Comparison of ENCODE assay signal across 9 cellular contexts in the genomic region with DNA sequence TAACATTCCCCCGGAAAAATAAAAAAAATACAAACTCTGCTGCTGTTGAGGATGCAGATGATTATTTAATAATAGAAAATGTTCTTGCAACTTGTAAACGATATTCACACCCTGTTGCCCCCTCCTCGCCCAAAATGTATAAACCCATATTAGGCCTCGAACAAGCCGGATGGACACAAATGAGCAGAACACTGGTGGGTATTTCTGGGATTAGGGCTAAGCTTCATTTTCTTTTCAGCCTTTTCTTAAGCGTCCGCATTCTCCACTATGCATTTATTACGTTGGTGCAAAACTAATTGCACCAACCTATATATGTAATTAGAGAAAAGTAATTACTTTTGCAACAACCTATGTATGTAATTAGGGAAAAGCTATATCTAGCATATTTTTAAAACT. TPM values are rescaled to one million over a fixed set of nuclear protein-coding genes. Genes with fewer than 3 reads are reported as not detected.
A peak's percentile ranks its signal among the peaks of the same experiment; 100 is the strongest.
DNase-seq lines count a peak whose midpoint lies in the region; ATAC-seq, FAIRE-seq and TF ChIP-seq lines count a peak whose summit lies in the region.
"Had no signal": no experiment of that assay in that cellular context is flagged by ENCODE, and none has a peak within 500 bp of the region (broad histone marks: within the 10 kb centered on the region; RNA-seq: fewer than 3 reads in every experiment).

No MANE protein-coding gene starts in this region.

- H3K27ac Mint-ChIP-seq in activated CD4-positive, alpha-beta T cell treated with anti-CD3 and anti-CD28 coated beads, Interleukin-2, amount 10 ng/mL, durations not matched to agents 24 days and 14 days, result no peak overlapping the region

- 0 out of 2 replicates have a peak overlapping the region, but pooled peaks have one; percentile 61 for H3K4me3 ChIP-seq in GM12878
- H3K4me3 ChIP-seq in lower lobe of right lung, result peak overlapping the region; percentile 59
- H3K4me3 ChIP-seq in thoracic aorta, result peak overlapping the region; percentile 84
- H3K4me3 ChIP-seq in mucosa of descending colon, result no peak overlapping the region

- in situ Hi-C loops in GM12878 (cut with MboI), result no loop called here

- POLR2A ChIA-PET in GM12878 (lab: Charles Lee), result interaction anchor here (0.7 kb wide), 1 partner anchor 252 kb away, joined by 3 read pairs; no protein-coding TSS in a partner anchor

- SMC1A ChIA-PET in GM12878 (lab: Charles Lee; ENCODE audit: uncharacterized antibody, unreplicated experiment), result interaction anchor here (0.8 to 3.9 kb wide), 3 partner anchors 11 to 166 kb away, joined by 3 to 22 read pairs (median 11); no protein-coding TSS in a partner anchor

- H3K4me1 ChIP-seq in GM12878 (ENCODE audit: control insufficient read depth, insufficient read depth, low read length), result no peaks in the 10 kb centered on the region
- H3K4me1 ChIP-seq in lower lobe of right lung, result no peaks in the 10 kb centered on the region
- H3K4me1 ChIP-seq in thoracic aorta (ENCODE audit: control insufficient read depth in 1 of 2, low read depth in 2 of 2), result peaks cover 7 to 20% of the 10 kb centered on the region in 2 donors
- no peaks in the 10 kb centered on the region for H3K4me1 ChIP-seq in mucosa of descending colon (ENCODE audit: low read depth)

- no peak for TF ChIP-seq POLR2A in GM12878 (IDR thresholded peaks at IDR 0.05; ENCODE audit: low read depth, low read length)

- intact Hi-C loops in activated CD4-positive, alpha-beta T cell treated with anti-CD3 and anti-CD28 coated beads, Interleukin-2, amount 10 ng/mL, durations not matched to agents 24 days and 14 days (cut with micrococcal nuclease), result no loop called here
- intact Hi-C loops in GM12878 (cut with micrococcal nuclease; ENCODE audit: unreplicated experiment) (loop anchor here (10.0 kb wide), 1 partner anchor 56 kb away; no protein-coding TSS in a partner anchor), lower lobe of right lung (cut with DNase I) (no loop called here), mucosa of descending colon (cut with DNase I, micrococcal nuclease) (no loop called here)

- H2AFZ ChIP-seq in GM12878 (ENCODE audit: control insufficient read depth, low read depth, low read length), result no peak overlapping the region; the same call in 1 of the 2 replicates

- 77% methylated on average over 8 of the region's 8 CpGs for WGBS in GM12878 (ENCODE audit: insufficient coverage, insufficient replicate concordance, low lambda C conversion rate, missing lambda C conversion rate)

- CTCF ChIA-PET in GM12878 (lab: Yijun Ruan, JAX), result interaction anchor here (0.9 to 4.5 kb wide), 4 partner anchors 18 to 173 kb away, joined by 3 to 25 read pairs (median 8); no protein-coding TSS in a partner anchor

- no peaks in the 10 kb centered on the region for H4K20me1 ChIP-seq in GM12878 (ENCODE audit: control insufficient read depth, insufficient read depth)

- H3K27me3 Mint-ChIP-seq in activated CD4-positive, alpha-beta T cell treated with anti-CD3 and anti-CD28 coated beads, Interleukin-2, amount 10 ng/mL, durations not matched to agents 24 days and 14 days, result peaks cover 31% of the 10 kb centered on the region

- peak overlapping the region; percentile 73 for H3K4me3 Mint-ChIP-seq in activated CD4-positive, alpha-beta T cell treated with anti-CD3 and anti-CD28 coated beads, Interleukin-2, amount 10 ng/mL, durations not matched to agents 24 days and 14 days

- no peaks in the 10 kb centered on the region for H3K36me3 ChIP-seq in GM12878 (ENCODE audit: control insufficient read depth in 2 of 2, insufficient read depth in 2 of 2, low read length in 1 of 2)
- no peaks in the 10 kb centered on the region for H3K36me3 ChIP-seq in lower lobe of right lung
- H3K36me3 ChIP-seq in thoracic aorta, result no peaks in the 10 kb centered on the region
- H3K36me3 ChIP-seq in mucosa of descending colon (ENCODE audit: low read depth), result no peaks in the 10 kb centered on the region

- H3K9ac ChIP-seq in GM12878 (ENCODE audit: control insufficient read depth, insufficient read depth, low read length), result no peak overlapping the region

- TF ChIP-seq CTCF in GM12878 (IDR thresholded peaks at IDR 0.05 in 2 of 3, conservative IDR thresholded peaks at IDR 0.05 in 1 of 3; ENCODE audit: control insufficient read depth in 2 of 3, extremely low read depth in 1 of 3, insufficient read depth in 1 of 3, low read depth in 3 of 3, low read length in 3 of 3), result no peak
- no peak for TF ChIP-seq CTCF in lower lobe of right lung (IDR thresholded peaks at IDR 0.05)
- TF ChIP-seq CTCF in thoracic aorta (IDR thresholded peaks at IDR 0.05), result no peak
- TF ChIP-seq CTCF in mucosa of descending colon (IDR thresholded peaks at IDR 0.05), result no peak

- BruUV-seq in GM12878 (replicated peaks; lab: Mats Ljungman, UMichigan), result no TSS peak

- FAIRE-seq in GM12878 (lab: Jason Lieb, UNC), result no peak

- H3K27me3 ChIP-seq in GM12878 (replicated peaks in 1 of 2; ENCODE audit: control insufficient read depth in 2 of 2, insufficient read depth in 2 of 2, low read length in 1 of 2) (no peaks in the 10 kb centered on the region), lower lobe of right lung (ENCODE audit: low read depth) (no peaks in the 10 kb centered on the region), thoracic aorta (replicated peaks; ENCODE audit: insufficient read depth) (no peaks in the 10 kb centered on the region)

- H3K79me2 ChIP-seq in GM12878 (ENCODE audit: control insufficient read depth, insufficient read depth, low read length), result no peaks in the 10 kb centered on the region

- RAD21 ChIA-PET in GM12878 (lab: Charles Lee; ENCODE audit: unreplicated experiment), result interaction anchor here (1.5 to 1.7 kb wide), 2 partner anchors 12 to 166 kb away, joined by 3 to 12 read pairs; no protein-coding TSS in a partner anchor

- H3K4me2 ChIP-seq in GM12878 (ENCODE audit: control insufficient read depth, insufficient read depth), result peak overlapping the region; percentile 75; the same call in 1 of the 2 replicates

- TF ChIP-seq RAD21 in GM12878 (IDR thresholded peaks at IDR 0.05; ENCODE audit: insufficient read depth, low read depth, low read length), result no peak

- ATAC-seq in GM12878 (no peak), lower lobe of right lung (no peak), thoracic aorta (ENCODE audit: insufficient number of reproducible peaks, low FRiP score, low read depth) (no peak), mucosa of descending colon (no peak)

- TF ChIP-seq EP300 in GM12878 (IDR thresholded peaks at IDR 0.05; ENCODE audit: borderline replicate concordance in 1 of 2, control insufficient read depth in 1 of 2, low read depth in 2 of 2, low read length in 2 of 2), result no peak

- no peaks in the 10 kb centered on the region for H3K36me3 Mint-ChIP-seq in activated CD4-positive, alpha-beta T cell treated with anti-CD3 and anti-CD28 coated beads, Interleukin-2, amount 10 ng/mL, durations not matched to agents 24 days and 14 days (ENCODE audit: low read depth)

- peaks cover 2% of the 10 kb centered on the region for H3K4me1 Mint-ChIP-seq in activated CD4-positive, alpha-beta T cell treated with anti-CD3 and anti-CD28 coated beads, Interleukin-2, amount 10 ng/mL, durations not matched to agents 24 days and 14 days

- no peaks in the 10 kb centered on the region for H3K9me3 Mint-ChIP-seq in activated CD4-positive, alpha-beta T cell treated with anti-CD3 and anti-CD28 coated beads, Interleukin-2, amount 10 ng/mL, durations not matched to agents 24 days and 14 days

- H3K9me3 ChIP-seq in GM12878 (replicated peaks; ENCODE audit: control insufficient read depth, insufficient read depth, low read length) (no peaks in the 10 kb centered on the region), lower lobe of right lung (no peaks in the 10 kb centered on the region), thoracic aorta (no peaks in the 10 kb centered on the region), mucosa of descending colon (no peaks in the 10 kb centered on the region)

- H3K27ac ChIP-seq in GM12878 (ENCODE audit: control insufficient read depth, insufficient read depth), result no peak overlapping the region
- H3K27ac ChIP-seq in lower lobe of right lung, result peak overlapping the region; percentile 85
- peak overlapping the region; percentile 80 to 91 for H3K27ac ChIP-seq in thoracic aorta

- no peak for DNase-seq in activated CD4-positive, alpha-beta T cell treated with anti-CD3 and anti-CD28 coated beads, Interleukin-2, amount 10 ng/mL, durations not matched to agents 24 days and 14 days
- DNase-seq in activated CD4-positive, alpha-beta T cell treated with anti-CD3 and anti-CD28 coated beads, Interleukin-2, amount 50 U/mL, for 1 hour, result no peak
- no peak for DNase-seq in GM12878 (ENCODE audit: low read depth, low spot score)
- no peak for DNase-seq in lower lobe of right lung
- no peak for DNase-seq in thoracic aorta (ENCODE audit: low spot score)
- DNase-seq in HT-29 (ENCODE audit: low spot score), result no peak
- no peak for DNase-seq in mucosa of descending colon
- DNase-seq in NCI-H2029 treated with DMSO at 0.1 percent for 48 hours (lab: John Stamatoyannopoulos, UW), result no peak
- DNase-seq: NK-92 treated with Interleukin-12 subunit alpha and Interleukin-12 subunit beta, amount 100 ng/mL, for 24 hours had no signal

RNA-seq across cellular contexts. Expression of gene GNG11, which starts 0.3 kb away (rescaled TPM):
- not detected in 2 replicates for total RNA-seq in activated CD4-positive, alpha-beta T cell treated with anti-CD3 and anti-CD28 coated beads, Interleukin-2, amount 10 ng/mL, durations not matched to agents 24 days and 14 days
- 0.23 and 0.24 TPM in 2 replicates for total RNA-seq in GM12878 (2013; cell fraction: nucleolus; rRNA removed)
- total RNA-seq in GM12878 (2014; rRNA removed) (0.62 and 1.0 TPM in 2 replicates), GM12878 (2014; rRNA removed; fragmentation: Illumina TruSeq; extraction: Trizol) (0.85 and 0.92 TPM in 2 replicates), GM12878 (2021) (0.74 and 0.85 TPM in 2 replicates), lower lobe of right lung (23.2 TPM), thoracic aorta (10 to 100 TPM; 11.1 to 12.2 TPM), mucosa of descending colon (1 to 10 TPM; 1.7 to 7.7 (median 3.4) TPM)
- polyA plus RNA-seq in GM12878 (2011; ENCODE audit: low read depth), result 0.20 TPM
- polyA plus RNA-seq in GM12878 (2011; rRNA removed) (0.15 and 0.23 TPM in 2 replicates), GM12878 (2014; fragmentation: Illumina TruSeq; extraction: Trizol) (0.71 and 0.78 TPM in 2 replicates), GM12878 (2014; fragmentation: Nextera tagmentation; extraction: Ambion mirVana) (1 to 10 TPM; 2.0 to 2.3 TPM), GM12878 (2014; rRNA removed) (0.83 and 0.89 TPM in 2 replicates), GM12878 (2016; fragmentation: Nextera tagmentation; extraction: Ambion mirVana) (1 to 10 TPM; 2.2 to 2.4 TPM)
- 0.02 and 0.03 TPM in 2 replicates for polyA plus RNA-seq in GM12878 (2011; cell fraction: cytosol; rRNA removed)
- polyA plus RNA-seq in GM12878 (2011; cell fraction: nucleus; rRNA removed), result 0.03 TPM in 1 of 2 replicates, not detected in the other
- 0.58 and 0.65 TPM in 2 replicates for polyA plus RNA-seq in GM12878 (2012)
- polyA minus RNA-seq in GM12878 (2011; rRNA and poly(A)+ RNA removed), result not detected in 2 replicates
- not detected in 2 replicates for polyA minus RNA-seq in GM12878 (2011; cell fraction: cytosol; rRNA and poly(A)+ RNA removed)
- polyA minus RNA-seq in GM12878 (2011; cell fraction: nucleus; rRNA and poly(A)+ RNA removed), result not detected in 2 replicates
- not detected in 2 replicates for total RNA-seq in HT-29 (2014; rRNA removed; shearing (Covaris generic))

RNA-seq across cellular contexts. Expression of gene GNGT1, which starts 14.8 kb away (rescaled TPM):
- not detected in 2 replicates for total RNA-seq in activated CD4-positive, alpha-beta T cell treated with anti-CD3 and anti-CD28 coated beads, Interleukin-2, amount 10 ng/mL, durations not matched to agents 24 days and 14 days
- total RNA-seq in GM12878 (2013; cell fraction: nucleolus; rRNA removed), result not detected in 2 replicates
- total RNA-seq in GM12878 (2014; rRNA removed) (not detected in 2 replicates), GM12878 (2014; rRNA removed; fragmentation: Illumina TruSeq; extraction: Trizol) (not detected in 2 replicates), GM12878 (2021) (not detected in 2 replicates), lower lobe of right lung (not detected), thoracic aorta (not detected), mucosa of descending colon (not detected)
- not detected for polyA plus RNA-seq in GM12878 (2011; ENCODE audit: low read depth)
- polyA plus RNA-seq in GM12878 (2011; rRNA removed) (not detected in 2 replicates), GM12878 (2014; fragmentation: Illumina TruSeq; extraction: Trizol) (not detected in 2 replicates), GM12878 (2014; fragmentation: Nextera tagmentation; extraction: Ambion mirVana) (not detected), GM12878 (2014; rRNA removed) (not detected in 2 replicates), GM12878 (2016; fragmentation: Nextera tagmentation; extraction: Ambion mirVana) (not detected)
- polyA plus RNA-seq in GM12878 (2011; cell fraction: cytosol; rRNA removed), result not detected in 2 replicates
- not detected in 2 replicates for polyA plus RNA-seq in GM12878 (2011; cell fraction: nucleus; rRNA removed)
- polyA plus RNA-seq in GM12878 (2012), result not detected in 2 replicates
- not detected in 2 replicates for polyA minus RNA-seq in GM12878 (2011; rRNA and poly(A)+ RNA removed)
- not detected in 2 replicates for polyA minus RNA-seq in GM12878 (2011; cell fraction: cytosol; rRNA and poly(A)+ RNA removed)
- not detected in 2 replicates for polyA minus RNA-seq in GM12878 (2011; cell fraction: nucleus; rRNA and poly(A)+ RNA removed)
- total RNA-seq in HT-29 (2014; rRNA removed; shearing (Covaris generic)), result not detected in 2 replicates

RNA-seq across cellular contexts. Expression of gene TFPI2, which starts 30.6 kb away (rescaled TPM):
- total RNA-seq in activated CD4-positive, alpha-beta T cell treated with anti-CD3 and anti-CD28 coated beads, Interleukin-2, amount 10 ng/mL, durations not matched to agents 24 days and 14 days, result not detected in 2 replicates
- total RNA-seq in GM12878 (2013; cell fraction: nucleolus; rRNA removed), result 2.0 and 2.2 TPM in 2 replicates
- total RNA-seq in GM12878 (2014; rRNA removed), result 0.11 TPM in 1 of 2 replicates, not detected in the other
- not detected in 2 replicates for total RNA-seq in GM12878 (2014; rRNA removed; fragmentation: Illumina TruSeq; extraction: Trizol)
- 0.28 TPM in 1 of 2 replicates, not detected in the other for total RNA-seq in GM12878 (2021)
- 0.35 TPM for polyA plus RNA-seq in GM12878 (2011; ENCODE audit: low read depth)
- 1.1 TPM in 2 replicates for polyA plus RNA-seq in GM12878 (2011; rRNA removed)
- polyA plus RNA-seq in GM12878 (2011; cell fraction: cytosol; rRNA removed), result 0.43 and 1.9 TPM in 2 replicates
- polyA plus RNA-seq in GM12878 (2011; cell fraction: nucleus; rRNA removed), result 0.64 and 1.4 TPM in 2 replicates
- polyA plus RNA-seq in GM12878 (2012), result 0.37 and 0.55 TPM in 2 replicates
- polyA plus RNA-seq in GM12878 (2014; fragmentation: Illumina TruSeq; extraction: Trizol), result not detected in 2 replicates
- under 1 TPM in 1 of 2 experiments, not detected in 1; 0.07 TPM for polyA plus RNA-seq in GM12878 (2014; fragmentation: Nextera tagmentation; extraction: Ambion mirVana)
- polyA plus RNA-seq in GM12878 (2014; rRNA removed), result 0.27 TPM in 1 of 2 replicates, not detected in the other
- polyA plus RNA-seq in GM12878 (2016; fragmentation: Nextera tagmentation; extraction: Ambion mirVana), result under 1 TPM; 0.31 to 0.52 TPM
- 0.29 and 0.57 TPM in 2 replicates for polyA minus RNA-seq in GM12878 (2011; rRNA and poly(A)+ RNA removed)
- polyA minus RNA-seq in GM12878 (2011; cell fraction: cytosol; rRNA and poly(A)+ RNA removed), result not detected in 2 replicates
- polyA minus RNA-seq in GM12878 (2011; cell fraction: nucleus; rRNA and poly(A)+ RNA removed), result 0.73 TPM in 1 of 2 replicates, not detected in the other
- 1.9 TPM for total RNA-seq in lower lobe of right lung
- 10 to 100 TPM; 19.8 to 23.7 TPM for total RNA-seq in thoracic aorta
- not detected in 2 replicates for total RNA-seq in HT-29 (2014; rRNA removed; shearing (Covaris generic))
- under 1 TPM; 0.41 to 0.61 (median 0.46) TPM for total RNA-seq in mucosa of descending colon
